ENCODE assay signal across 29 cellular contexts in the genomic region with DNA sequence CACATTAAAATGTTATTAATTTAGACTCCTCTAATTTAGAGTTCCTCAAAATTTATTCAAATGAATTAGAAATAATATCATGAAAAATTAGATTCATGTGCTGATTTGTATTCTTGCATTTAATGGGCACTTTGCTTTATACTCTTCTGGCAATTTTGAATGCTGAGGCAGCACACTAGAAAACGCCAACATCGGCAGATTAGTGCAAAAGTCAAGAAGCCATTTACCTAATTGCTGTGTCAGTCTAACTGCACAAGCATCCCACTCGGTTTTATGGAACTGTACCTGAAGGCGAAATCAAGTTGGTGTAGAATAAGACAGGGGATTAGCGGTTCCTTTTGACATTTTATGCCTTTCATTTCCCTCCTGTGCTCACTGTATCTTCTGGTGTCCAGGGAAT.
DNase-seq lines count a peak whose midpoint lies in the region; ATAC-seq, FAIRE-seq and TF ChIP-seq lines count a peak whose summit lies in the region.
"Had no signal": no experiment of that assay in that cellular context is flagged by ENCODE, and none has a peak within 500 bp of the region (broad histone marks: within the 10 kb centered on the region; RNA-seq: fewer than 3 reads in every experiment).

No MANE protein-coding gene starts in this region.

- ATAC-seq in A549: no peak
- no peak for ATAC-seq in GM18873 (IDR thresholded peaks at IDR 0.05; ENCODE audit: low FRiP score, unreplicated experiment)
- no peak for ATAC-seq in body of pancreas
- ATAC-seq: Panc1 had no signal

- H3K4me1 Mint-ChIP-seq in glutamatergic neuron (ENCODE audit: low read depth, unreplicated experiment): peaks cover 35% of the 10 kb centered on the region
- H3K4me1 Mint-ChIP-seq: CD14-positive monocyte had no signal

- no peak overlapping the region for H3K4me2 ChIP-seq in A549

- no peaks in the 10 kb centered on the region for H3K27me3 ChIP-seq in body of pancreas
- H3K27me3 ChIP-seq: BE2C had no signal

- H3K27ac ChIP-seq in A549 (no peak overlapping the region), body of pancreas (no peak overlapping the region)
- H3K27ac ChIP-seq: 22Rv1 had no signal

- WGBS in A549 (ENCODE audit: missing lambda C conversion rate): 11% methylated on average over 5 of the region's 5 CpGs
- 68 to 77% methylated on average over 5 of the region's 5 CpGs for WGBS in body of pancreas, 2 donors

- no peaks in the 10 kb centered on the region for H3K36me3 ChIP-seq in body of pancreas (replicated peaks in 1 of 2; ENCODE audit: insufficient read depth in 1 of 2, low read depth in 2 of 2)
- H3K36me3 ChIP-seq: BE2C had no signal

- no peaks in the 10 kb centered on the region for H3K9me3 ChIP-seq in A549
- H3K9me3 ChIP-seq in body of pancreas: no peaks in the 10 kb centered on the region
- H3K9me3 ChIP-seq: BE2C had no signal

- H3K4me3 Mint-ChIP-seq in glutamatergic neuron (ENCODE audit: unreplicated experiment): no peak overlapping the region
- H3K4me3 Mint-ChIP-seq: CD14-positive monocyte; T-helper 1 cell treated with Interleukin-12 subunit alpha and Interleukin-12 subunit beta and Interleukin-4 antibody, amounts not matched to agents 30 μg/mL and 1 μg/mL, for 36 hours had no signal

- H3K36me3 Mint-ChIP-seq in glutamatergic neuron (ENCODE audit: unreplicated experiment): no peaks in the 10 kb centered on the region
- H3K36me3 Mint-ChIP-seq: CD14-positive monocyte had no signal

- no peak for TF ChIP-seq EP300 in A549 (IDR thresholded peaks at IDR 0.05)

- H3K27ac Mint-ChIP-seq in glutamatergic neuron (ENCODE audit: unreplicated experiment): peak overlapping the region; percentile 49
- H3K27ac Mint-ChIP-seq: CD14-positive monocyte; T-helper 1 cell treated with Interleukin-12 subunit alpha and Interleukin-12 subunit beta and Interleukin-4 antibody, amounts not matched to agents 30 μg/mL and 1 μg/mL, for 36 hours had no signal

- H3K4me3 ChIP-seq in A549 (no peak overlapping the region), body of pancreas (no peak overlapping the region)

- TF ChIP-seq POLR2A in A549 (IDR thresholded peaks at IDR 0.05; ENCODE audit: low read length): no peak
- no peak for TF ChIP-seq POLR2A in body of pancreas (IDR thresholded peaks at IDR 0.05)

- TF ChIP-seq CTCF in A549 (IDR thresholded peaks at IDR 0.05) (no peak), glutamatergic neuron (IDR thresholded peaks at IDR 0.05; ENCODE audit: partially characterized antibody, unreplicated experiment) (no peak), body of pancreas (IDR thresholded peaks at IDR 0.05) (no peak)

- intact Hi-C loops in body of pancreas (cut with DNase I): no loop called here

- H3K4me1 ChIP-seq in A549 (no peaks in the 10 kb centered on the region), body of pancreas (no peaks in the 10 kb centered on the region)
- H3K4me1 ChIP-seq: BE2C had no signal

- POLR2A ChIA-PET in A549 (lab: Yijun Ruan, JAX): no interaction called here

- H3K9me3 Mint-ChIP-seq in glutamatergic neuron (ENCODE audit: unreplicated experiment): peaks cover 2% of the 10 kb centered on the region

- peaks cover 2% of the 10 kb centered on the region for H3K27me3 Mint-ChIP-seq in glutamatergic neuron (ENCODE audit: unreplicated experiment)

- no peak for TF ChIP-seq RAD21 in A549 (conservative IDR thresholded peaks at IDR 0.05 in 1 of 2, IDR thresholded peaks at IDR 0.05 in 1 of 2)

- DNase-seq in NCI-H1105 treated with DMSO at 0.1 percent for 48 hours (lab: John Stamatoyannopoulos, UW): peak; percentile 67
- no peak for DNase-seq in NCI-H1105 (lab: John Stamatoyannopoulos, UW)
- no peak for DNase-seq in A549 (ENCODE audit: low read depth in 1 of 2, low spot score in 1 of 2)
- peak; percentile 66 for DNase-seq in NCI-H69 (lab: John Stamatoyannopoulos, UW)
- no peak for DNase-seq in glutamatergic neuron
- no peak for DNase-seq in epidermal melanocyte (ENCODE audit: insufficient read length, low spot score)
- DNase-seq in body of pancreas: no peak
- DNase-seq: ACHN, BE2C, Calu3, DMS79 treated with DMSO at 0.1 percent for 48 hours, GF-D8, KG1, NCI-H1048, NCI-H1694, NCI-H2029 treated with DMSO at 0.1 percent for 48 hours, NCI-H2171, NCI-H524, SHP77 treated with DMSO at 0.1 percent for 48 hours, SW 1271 had no signal

- CTCF ChIA-PET in A549 (lab: Yijun Ruan, JAX): no interaction called here

- FAIRE-seq in A549 (lab: Jason Lieb, UNC): no peak
- FAIRE-seq: GM12891, GM19239, H54, HTR-8/SVneo had no signal

TF ChIP-seq in A549, 52 proteins besides CTCF, POLR2A, EP300 and RAD21:
- TF ChIP-seq EHF (CRISPR knock-in tag; IDR thresholded peaks at IDR 0.05) (no peak), MAFK (IDR thresholded peaks at IDR 0.05; ENCODE audit: partially characterized antibody) (peak; percentile 56)

Comparison
In these comparisons a context has a peak if more than half of its experiments do, and no peak if none do; other contexts are left out.
1. DNase-seq: peak in NCI-H1105 treated with DMSO at 0.1 percent for 48 hours (single experiment) and NCI-H69 (single experiment); none in NCI-H1105 (single experiment), A549 (0 of 2), glutamatergic neuron (single experiment), epidermal melanocyte (single experiment) and body of pancreas (0 of 4).